Comparison of ENCODE assay signal across 13 cellular contexts in the genomic region with DNA sequence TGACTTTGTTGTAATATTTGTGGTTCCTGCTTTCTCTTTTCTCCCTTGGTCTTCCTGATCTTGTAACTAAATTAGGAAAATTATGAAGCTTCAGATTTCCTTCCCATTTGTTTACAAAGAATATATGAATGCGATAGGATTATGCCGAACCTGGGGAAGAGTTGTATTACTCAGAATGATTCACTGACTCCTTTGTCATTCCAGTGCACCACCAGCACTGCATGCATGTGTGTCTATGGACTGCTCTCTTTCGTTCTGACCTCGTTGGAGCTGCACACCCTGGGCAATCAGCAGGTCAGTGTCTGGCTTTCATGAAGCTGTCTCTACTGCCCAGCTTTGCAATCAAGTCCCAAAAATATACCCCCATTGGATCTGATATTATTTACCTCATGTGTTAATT. TPM values are rescaled to one million over a fixed set of nuclear protein-coding genes. Genes with fewer than 3 reads are reported as not detected.
DNase-seq lines count a peak whose midpoint lies in the region; ATAC-seq and TF ChIP-seq lines count a peak whose summit lies in the region.
"Had no signal": no experiment of that assay in that cellular context is flagged by ENCODE, and none has a peak within 500 bp of the region (broad histone marks: within the 10 kb centered on the region; RNA-seq: fewer than 3 reads in every experiment).

No MANE protein-coding gene starts in this region.

- H3K36me3 Mint-ChIP-seq in type B pancreatic cell: peaks cover 24% of the 10 kb centered on the region
- H3K36me3 Mint-ChIP-seq in activated T-helper 17 cell treated with anti-CD3 and anti-CD28 coated beads, Interleukin-2, amount 50 U/mL, for 72 hours (ENCODE audit: low read depth): peaks cover 100% of the 10 kb centered on the region

- H3K4me3 ChIP-seq in adipocyte (ENCODE audit: low read length): no peak overlapping the region
- H3K4me3 ChIP-seq: mucosa of descending colon had no signal

- H3K4me1 ChIP-seq in adipocyte (ENCODE audit: control insufficient read depth, insufficient read depth, low read length): no peaks in the 10 kb centered on the region

- H3K9me3 ChIP-seq in adipocyte (ENCODE audit: control insufficient read depth, low read length): no peaks in the 10 kb centered on the region
- H3K9me3 ChIP-seq: mucosa of descending colon had no signal

- ATAC-seq in HG03442 (IDR thresholded peaks at IDR 0.05; ENCODE audit: unreplicated experiment) (no peak), HG02840 (IDR thresholded peaks at IDR 0.05; ENCODE audit: low FRiP score, unreplicated experiment) (no peak)
- no peak for ATAC-seq in activated T-helper 17 cell treated with anti-CD3 and anti-CD28 coated beads, Interleukin-2, amount 50 U/mL, for 72 hours (replicated peaks)
- ATAC-seq: mucosa of descending colon had no signal

- no peak overlapping the region for H3K4me3 Mint-ChIP-seq in type B pancreatic cell
- no peak overlapping the region for H3K4me3 Mint-ChIP-seq in activated T-helper 17 cell treated with anti-CD3 and anti-CD28 coated beads, Interleukin-2, amount 50 U/mL, for 72 hours
- H3K4me3 Mint-ChIP-seq: activated naive CD4-positive, alpha-beta T cell treated with anti-CD3 and anti-CD28 coated beads for 36 hours had no signal

- no peak overlapping the region for H3K27ac Mint-ChIP-seq in type B pancreatic cell
- H3K27ac Mint-ChIP-seq in activated T-helper 17 cell treated with anti-CD3 and anti-CD28 coated beads, Interleukin-2, amount 50 U/mL, for 72 hours: no peak overlapping the region
- H3K27ac Mint-ChIP-seq: activated naive CD4-positive, alpha-beta T cell treated with anti-CD3 and anti-CD28 coated beads for 36 hours had no signal

- peaks cover 87% of the 10 kb centered on the region for H3K36me3 ChIP-seq in adipocyte (ENCODE audit: control insufficient read depth, insufficient read depth, low read length, severe bottlenecking)

- H3K9me3 Mint-ChIP-seq in type B pancreatic cell: no peaks in the 10 kb centered on the region
- H3K9me3 Mint-ChIP-seq in activated T-helper 17 cell treated with anti-CD3 and anti-CD28 coated beads, Interleukin-2, amount 50 U/mL, for 72 hours: no peaks in the 10 kb centered on the region
- H3K9me3 Mint-ChIP-seq: activated naive CD4-positive, alpha-beta T cell treated with anti-CD3 and anti-CD28 coated beads for 36 hours had no signal

- no peaks in the 10 kb centered on the region for H3K27me3 ChIP-seq in adipocyte (replicated peaks; ENCODE audit: control insufficient read depth, insufficient read depth, low read length)

- DNase-seq in A172 (ENCODE audit: low spot score) (peak; percentile 82), HK-2 (ENCODE audit: unreplicated experiment) (peak; percentile 12), adipocyte (ENCODE audit: low read depth) (peak; percentile 59), fibroblast of peridontal ligament (ENCODE audit: extremely low read depth) (peak; percentile 69), type B pancreatic cell (ENCODE audit: extremely low spot score, unreplicated experiment) (no peak)
- DNase-seq: activated naive CD4-positive, alpha-beta T cell treated with anti-CD3 and anti-CD28 coated beads for 36 hours; mucosa of descending colon; NCI-H2171; NK-92 treated with Interleukin-12 subunit alpha and Interleukin-12 subunit beta, amount 100 ng/mL, for 24 hours; posterior cingulate gyrus had no signal

- no peak for TF ChIP-seq CTCF in type B pancreatic cell (conservative IDR thresholded peaks at IDR 0.05)

- H3K27me3 Mint-ChIP-seq in type B pancreatic cell: no peaks in the 10 kb centered on the region
- no peaks in the 10 kb centered on the region for H3K27me3 Mint-ChIP-seq in activated T-helper 17 cell treated with anti-CD3 and anti-CD28 coated beads, Interleukin-2, amount 50 U/mL, for 72 hours

- H3K4me1 Mint-ChIP-seq in type B pancreatic cell (ENCODE audit: unreplicated experiment): no peaks in the 10 kb centered on the region
- no peaks in the 10 kb centered on the region for H3K4me1 Mint-ChIP-seq in activated T-helper 17 cell treated with anti-CD3 and anti-CD28 coated beads, Interleukin-2, amount 50 U/mL, for 72 hours

- no peak overlapping the region for H3K9ac ChIP-seq in adipocyte (ENCODE audit: low read length)

RNA-seq across cellular contexts. Expression of a gene that starts 25.5 kb away (rescaled TPM):
- 57.4 and 76.4 TPM in 2 replicates for total RNA-seq in A172 (2014; rRNA removed; shearing (Covaris generic))
- total RNA-seq in type B pancreatic cell (ENCODE audit: low replicate concordance): 36.4 and 63.7 TPM in 2 replicates
- total RNA-seq in activated T-helper 17 cell treated with anti-CD3 and anti-CD28 coated beads, Interleukin-2, amount 50 U/mL, for 72 hours: 100 to 1,000 TPM; 110 to 115 TPM

RNA-seq across cellular contexts. Expression of a gene that starts 25.6 kb away (rescaled TPM):
- 56.7 and 57.4 TPM in 2 replicates for total RNA-seq in A172 (2014; rRNA removed; shearing (Covaris generic))
- 18.8 and 21.6 TPM in 2 replicates for total RNA-seq in type B pancreatic cell (ENCODE audit: low replicate concordance)
- total RNA-seq in activated T-helper 17 cell treated with anti-CD3 and anti-CD28 coated beads, Interleukin-2, amount 50 U/mL, for 72 hours: 1 to 10 TPM; 5.3 to 8.5 TPM

RNA-seq across cellular contexts. Expression of a gene that starts 52.2 kb away (rescaled TPM):
- not detected in 2 replicates for total RNA-seq in A172 (2014; rRNA removed; shearing (Covaris generic))
- total RNA-seq in type B pancreatic cell (ENCODE audit: low replicate concordance): 10.0 and 14.3 TPM in 2 replicates
- under 1 TPM in 1 of 2 donors, not detected in 1; 0.77 TPM for total RNA-seq in activated T-helper 17 cell treated with anti-CD3 and anti-CD28 coated beads, Interleukin-2, amount 50 U/mL, for 72 hours

RNA-seq across cellular contexts. Expression of a gene that starts 55.2 kb away (rescaled TPM):
- 155 and 156 TPM in 2 replicates for total RNA-seq in A172 (2014; rRNA removed; shearing (Covaris generic))
- 126 and 224 TPM in 2 replicates for total RNA-seq in type B pancreatic cell (ENCODE audit: low replicate concordance)
- total RNA-seq in activated T-helper 17 cell treated with anti-CD3 and anti-CD28 coated beads, Interleukin-2, amount 50 U/mL, for 72 hours: 10 to 100 TPM; 57.7 to 76.0 TPM
